Comparison of ENCODE assay signal across 9 cellular contexts in genomic region chr1:206770531-206771352, GRCh38. TPM values are rescaled to one million over a fixed set of nuclear protein-coding genes. Genes with fewer than 3 reads are reported as not detected.
DNase-seq lines count a peak whose midpoint lies in the region; ATAC-seq lines count a peak whose summit lies in the region.
"Had no signal": no experiment of that assay in that cellular context is flagged by ENCODE, and none has a peak within 500 bp of the region (broad histone marks: within the 10 kb centered on the region; RNA-seq: fewer than 3 reads in every experiment).

A gene with protein sequence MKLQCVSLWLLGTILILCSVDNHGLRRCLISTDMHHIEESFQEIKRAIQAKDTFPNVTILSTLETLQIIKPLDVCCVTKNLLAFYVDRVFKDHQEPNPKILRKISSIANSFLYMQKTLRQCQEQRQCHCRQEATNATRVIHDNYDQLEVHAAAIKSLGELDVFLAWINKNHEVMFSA (plus strand): TSS chr1:206770773. CDS start chr1:206836663, 65,890 bp downstream.

- ATAC-seq in HG02870 (IDR thresholded peaks at IDR 0.05; ENCODE audit: unreplicated experiment) (peak; percentile 25), GM18868 (IDR thresholded peaks at IDR 0.05; ENCODE audit: unreplicated experiment) (no peak), GM21717 (IDR thresholded peaks at IDR 0.05; ENCODE audit: unreplicated experiment) (no peak)
- ATAC-seq in activated CD8-positive, alpha-beta T cell treated with anti-CD3 and anti-CD28 coated beads, Interleukin-2, amount 10 ng/mL, durations not matched to agents 7 days and 5 days, result no peak

- peaks cover 35% of the 10 kb centered on the region for H3K27me3 Mint-ChIP-seq in activated CD8-positive, alpha-beta T cell treated with anti-CD3 and anti-CD28 coated beads, Interleukin-2, amount 10 ng/mL, durations not matched to agents 7 days and 5 days (ENCODE audit: low read depth)

- POLR2A ChIA-PET in activated CD8-positive, alpha-beta T cell treated with anti-CD3 and anti-CD28 coated beads, Interleukin-2, amount 10 ng/mL, durations not matched to agents 7 days and 5 days (lab: Charles Lee), result interaction anchor here (0.6 to 2.2 kb wide), 6 partner anchors 9 to 33 kb away, joined by 3 to 8 read pairs (median 3); no protein-coding TSS in a partner anchor

- DNase-seq in ELR (ENCODE audit: low read depth) (peak; percentile 54), medulla oblongata (ENCODE audit: extremely low spot score) (peak; percentile 67), H4 (ENCODE audit: low spot score) (no peak), DMS79 (lab: John Stamatoyannopoulos, UW) (no peak)
- no peak for DNase-seq in activated CD8-positive, alpha-beta T cell treated with anti-CD3 and anti-CD28 coated beads, Interleukin-2, amount 10 ng/mL, durations not matched to agents 7 days and 5 days

- no peaks in the 10 kb centered on the region for H3K9me3 Mint-ChIP-seq in activated CD8-positive, alpha-beta T cell treated with anti-CD3 and anti-CD28 coated beads, Interleukin-2, amount 10 ng/mL, durations not matched to agents 7 days and 5 days (ENCODE audit: insufficient read depth)

- peak within 1 kb of the TSS; percentile 53 for H3K27ac Mint-ChIP-seq in activated CD8-positive, alpha-beta T cell treated with anti-CD3 and anti-CD28 coated beads, Interleukin-2, amount 10 ng/mL, durations not matched to agents 7 days and 5 days

- H3K4me3 Mint-ChIP-seq in activated CD8-positive, alpha-beta T cell treated with anti-CD3 and anti-CD28 coated beads, Interleukin-2, amount 10 ng/mL, durations not matched to agents 7 days and 5 days, result no peak within 1 kb of the TSS

- CTCF ChIA-PET in activated CD8-positive, alpha-beta T cell treated with anti-CD3 and anti-CD28 coated beads, Interleukin-2, amount 10 ng/mL, durations not matched to agents 7 days and 5 days (lab: Charles Lee), result interaction anchor here (0.7 to 8.8 kb wide), 16 partner anchors 10 to 142 kb away, joined by 3 to 118 read pairs (median 11); no protein-coding TSS in a partner anchor

- no peaks in the 10 kb centered on the region for H3K36me3 Mint-ChIP-seq in activated CD8-positive, alpha-beta T cell treated with anti-CD3 and anti-CD28 coated beads, Interleukin-2, amount 10 ng/mL, durations not matched to agents 7 days and 5 days (ENCODE audit: low read depth)

- peaks cover 84% of the 10 kb centered on the region for H3K4me1 Mint-ChIP-seq in activated CD8-positive, alpha-beta T cell treated with anti-CD3 and anti-CD28 coated beads, Interleukin-2, amount 10 ng/mL, durations not matched to agents 7 days and 5 days (ENCODE audit: low read depth)

RNA-seq across cellular contexts. Expression of the gene that starts here (rescaled TPM):
- not detected for total RNA-seq in activated CD8-positive, alpha-beta T cell treated with anti-CD3 and anti-CD28 coated beads, Interleukin-2, amount 10 ng/mL, durations not matched to agents 7 days and 5 days
- not detected in 2 replicates for total RNA-seq in H4 (2014; rRNA removed; shearing (Covaris generic))
- total RNA-seq: tibial nerve had no signal

Comparison
In these comparisons a context has a peak if more than half of its experiments do, and no peak if none do; other contexts are left out.
1. DNase-seq: peak in ELR (single experiment) and medulla oblongata (single experiment); none in activated CD8-positive, alpha-beta T cell treated with anti-CD3 and anti-CD28 coated beads, Interleukin-2, amount 10 ng/mL, durations not matched to agents 7 days and 5 days (single experiment), H4 (single experiment) and DMS79 (single experiment).